14 cellular contexts compared by ENCODE assay signal in genomic region chr10:72081210-72081609, GRCh38. TPM values are rescaled to one million over a fixed set of nuclear protein-coding genes. Genes with fewer than 3 reads are reported as not detected.
DNase-seq lines count a peak whose midpoint lies in the region; TF ChIP-seq lines count a peak whose summit lies in the region.
"Had no signal": no experiment of that assay in that cellular context is flagged by ENCODE, and none has a peak within 500 bp of the region (broad histone marks: within the 10 kb centered on the region; RNA-seq: fewer than 3 reads in every experiment).

No MANE protein-coding gene starts in this region.

- H3K36me3 Mint-ChIP-seq in T-helper 1 cell treated with Interleukin-12 subunit alpha and Interleukin-12 subunit beta and Interleukin-4 antibody, amounts not matched to agents 30 μg/mL and 1 μg/mL, for 36 hours (ENCODE audit: low read depth), result peaks cover 45% of the 10 kb centered on the region
- H3K36me3 Mint-ChIP-seq in IgD-negative memory B cell, result peaks cover 6% of the 10 kb centered on the region
- no peaks in the 10 kb centered on the region for H3K36me3 Mint-ChIP-seq in brain

- H4K8ac ChIP-seq in neuronal stem cell (ENCODE audit: low read depth, low read length), result no peak overlapping the region

- H3K9ac ChIP-seq in neuronal stem cell (ENCODE audit: low read depth, low read length, poor library complexity), result peak overlapping the region; percentile 31

- no peaks in the 10 kb centered on the region for H3K79me1 ChIP-seq in neuronal stem cell (ENCODE audit: low read depth, low read length)

- DNase-seq in T-helper 1 cell, result no peak
- no peak for DNase-seq in neuronal stem cell (ENCODE audit: low spot score)
- DNase-seq in OCI-M1 (lab: John Stamatoyannopoulos, UW), result no peak
- DNase-seq in NCI-H1092 (lab: John Stamatoyannopoulos, UW), result no peak
- DNase-seq in GM20000 (ENCODE audit: low spot score), result no peak
- DNase-seq: 8988T; central memory CD4-positive, alpha-beta T cell; heart right ventricle; NCI-H1436 treated with DMSO at 0.1 percent for 48 hours; SHP77 treated with DMSO at 0.1 percent for 48 hours had no signal

- no peak overlapping the region for H4K91ac ChIP-seq in neuronal stem cell (ENCODE audit: low read depth, low read length, poor library complexity)

- H2BK12ac ChIP-seq in neuronal stem cell (ENCODE audit: low read length), result no peak overlapping the region

- peak overlapping the region; percentile 5 for H3K4me3 Mint-ChIP-seq in T-helper 1 cell treated with Interleukin-12 subunit alpha and Interleukin-12 subunit beta and Interleukin-4 antibody, amounts not matched to agents 30 μg/mL and 1 μg/mL, for 36 hours
- H3K4me3 Mint-ChIP-seq in IgD-negative memory B cell (peak overlapping the region in 2 of 4 donors; percentile 64 to 74), brain (no peak overlapping the region)

- no peak overlapping the region for H3K4ac ChIP-seq in neuronal stem cell (ENCODE audit: low read length)

- peaks cover 75% of the 10 kb centered on the region for H3K4me1 Mint-ChIP-seq in T-helper 1 cell treated with Interleukin-12 subunit alpha and Interleukin-12 subunit beta and Interleukin-4 antibody, amounts not matched to agents 30 μg/mL and 1 μg/mL, for 36 hours (ENCODE audit: low read depth)
- H3K4me1 Mint-ChIP-seq in IgD-negative memory B cell (peaks cover 36 to 64% (median 62%) of the 10 kb centered on the region in 3 donors), brain (peaks cover 58% of the 10 kb centered on the region)

- no peak overlapping the region for H3K4me3 ChIP-seq in neuronal stem cell (ENCODE audit: low read length in 2 of 2)
- H3K4me3 ChIP-seq: heart right ventricle, suprapubic skin had no signal

- H3K18ac ChIP-seq in neuronal stem cell (ENCODE audit: low read length), result peak overlapping the region; percentile 51

- H2BK15ac ChIP-seq in neuronal stem cell (ENCODE audit: low read length), result no peak overlapping the region

- no peak overlapping the region for H3K27ac ChIP-seq in neuronal stem cell (replicated peaks; ENCODE audit: low read length)
- H3K27ac ChIP-seq: heart right ventricle, suprapubic skin had no signal

- TF ChIP-seq CTCF in brain (conservative IDR thresholded peaks at IDR 0.05), result no peak
- no peak for TF ChIP-seq CTCF in GM20000 (IDR thresholded peaks at IDR 0.05; ENCODE audit: extremely low read depth, missing control alignments)

- no peak overlapping the region for H3K27ac Mint-ChIP-seq in T-helper 1 cell treated with Interleukin-12 subunit alpha and Interleukin-12 subunit beta and Interleukin-4 antibody, amounts not matched to agents 30 μg/mL and 1 μg/mL, for 36 hours
- H3K27ac Mint-ChIP-seq in IgD-negative memory B cell (peak overlapping the region; percentile 76 to 96 (median 83)), brain (peak overlapping the region; percentile 32 to 90 (median 74))

- H3K36me3 ChIP-seq in neuronal stem cell (replicated peaks in 1 of 2; ENCODE audit: control insufficient read depth in 2 of 2, insufficient read depth in 2 of 2, low read length in 2 of 2), result no peaks in the 10 kb centered on the region
- H3K36me3 ChIP-seq: heart right ventricle, suprapubic skin had no signal

- no peak overlapping the region for H2BK120ac ChIP-seq in neuronal stem cell (ENCODE audit: low read depth, low read length)

- peak overlapping the region; percentile 54 for H2AK5ac ChIP-seq in neuronal stem cell (ENCODE audit: low read depth, low read length)

- peaks cover 8 to 18% of the 10 kb centered on the region in 2 donors for H3K4me1 ChIP-seq in neuronal stem cell (ENCODE audit: control insufficient read depth in 2 of 2, insufficient read depth in 1 of 2, low read depth in 1 of 2, low read length in 2 of 2)
- H3K4me1 ChIP-seq: suprapubic skin had no signal

- H3K14ac ChIP-seq in neuronal stem cell (ENCODE audit: low read length), result no peak overlapping the region

- H3K27me3 Mint-ChIP-seq in T-helper 1 cell treated with Interleukin-12 subunit alpha and Interleukin-12 subunit beta and Interleukin-4 antibody, amounts not matched to agents 30 μg/mL and 1 μg/mL, for 36 hours (ENCODE audit: low read depth), result no peaks in the 10 kb centered on the region
- no peaks in the 10 kb centered on the region for H3K27me3 Mint-ChIP-seq in IgD-negative memory B cell
- peaks cover 9% of the 10 kb centered on the region for H3K27me3 Mint-ChIP-seq in brain

- no peaks in the 10 kb centered on the region for H3K9me3 ChIP-seq in neuronal stem cell (replicated peaks in 1 of 2; ENCODE audit: control insufficient read depth in 2 of 2, insufficient read depth in 1 of 2, low read depth in 1 of 2, low read length in 2 of 2)
- H3K9me3 ChIP-seq: heart right ventricle, suprapubic skin had no signal

- H2BK5ac ChIP-seq in neuronal stem cell (ENCODE audit: low read length), result no peak overlapping the region

- H3K9me3 Mint-ChIP-seq in T-helper 1 cell treated with Interleukin-12 subunit alpha and Interleukin-12 subunit beta and Interleukin-4 antibody, amounts not matched to agents 30 μg/mL and 1 μg/mL, for 36 hours, result no peaks in the 10 kb centered on the region
- H3K9me3 Mint-ChIP-seq in IgD-negative memory B cell (no peaks in the 10 kb centered on the region), brain (peaks cover 0 to 4% (median 0%) of the 10 kb centered on the region in 5 experiments)

- H3K27me3 ChIP-seq in neuronal stem cell (ENCODE audit: control insufficient read depth in 3 of 3, insufficient read depth in 3 of 3, low read depth in 1 of 3, low read length in 3 of 3), result peaks cover 0 to 26% (median 7%) of the 10 kb centered on the region in 3 experiments
- H3K27me3 ChIP-seq: suprapubic skin had no signal

- no peak overlapping the region for H3K4me2 ChIP-seq in neuronal stem cell (ENCODE audit: insufficient read depth, low read length, poor library complexity, severe bottlenecking)

- peak overlapping the region; percentile 12 for H3K23ac ChIP-seq in neuronal stem cell (ENCODE audit: low read depth, low read length, poor library complexity)

- H2AFZ ChIP-seq in neuronal stem cell (ENCODE audit: low read length), result no peak overlapping the region

- no CpG with 5 or more reads among the region's 9 CpGs for WGBS in neuronal stem cell (ENCODE audit: extremely low coverage in 2 of 2, insufficient read length in 2 of 2, insufficient replicate concordance in 1 of 2), 2 donors

RNA-seq across cellular contexts. Expression of gene SPOCK2, which starts 7.1 kb away (rescaled TPM):
- polyA plus RNA-seq in IgD-negative memory B cell, result 65.5 TPM
- 189 TPM for polyA plus RNA-seq in brain (ENCODE audit: insufficient read depth, low read depth, low replicate concordance)
- polyA plus RNA-seq in neuronal stem cell (2013, experiment 1 of 2), result 1.0 TPM
- 1.0 TPM for polyA plus RNA-seq in neuronal stem cell (2013, experiment 2 of 2)
